21 cellular contexts compared by ENCODE assay signal in genomic region chr2:42293019-42293418, GRCh38.
DNase-seq lines count a peak whose midpoint lies in the region; ATAC-seq lines count a peak whose summit lies in the region.
"Had no signal": no experiment of that assay in that cellular context is flagged by ENCODE, and none has a peak within 500 bp of the region (broad histone marks: within the 10 kb centered on the region; RNA-seq: fewer than 3 reads in every experiment).

No MANE protein-coding gene starts in this region.

- H3K9me3 ChIP-seq in T-helper 17 cell (ENCODE audit: control insufficient read depth, low read length, poor library complexity, severe bottlenecking) = no peaks in the 10 kb centered on the region
- H3K9me3 ChIP-seq: BLaER1 had no signal

- no peaks in the 10 kb centered on the region for H3K9me3 Mint-ChIP-seq in activated T-cell treated with anti-CD3 and anti-CD28 coated beads, Interleukin-2, amount 50 U/mL, for 72 hours
- H3K9me3 Mint-ChIP-seq in stimulated activated effector memory CD8-positive, alpha-beta T cell treated with anti-CD3 and anti-CD28 coated beads, Interleukin-12 subunit alpha, Interleukin-12 subunit beta, amount 100 ng/mL, for 72 hours = no peaks in the 10 kb centered on the region

- H3K27ac Mint-ChIP-seq in activated T-cell treated with anti-CD3 and anti-CD28 coated beads, Interleukin-2, amount 50 U/mL, for 72 hours = peak overlapping the region; percentile 30
- H3K27ac Mint-ChIP-seq in T-helper 17 cell = peak overlapping the region; percentile 94
- peak overlapping the region; percentile 41 for H3K27ac Mint-ChIP-seq in stimulated activated effector memory CD8-positive, alpha-beta T cell treated with anti-CD3 and anti-CD28 coated beads, Interleukin-12 subunit alpha, Interleukin-12 subunit beta, amount 100 ng/mL, for 72 hours

- peaks cover 42% of the 10 kb centered on the region for H3K4me1 Mint-ChIP-seq in activated T-cell treated with anti-CD3 and anti-CD28 coated beads, Interleukin-2, amount 50 U/mL, for 72 hours (ENCODE audit: low read depth)
- H3K4me1 Mint-ChIP-seq in T-helper 17 cell = peaks cover 43% of the 10 kb centered on the region
- peaks cover 40% of the 10 kb centered on the region for H3K4me1 Mint-ChIP-seq in stimulated activated effector memory CD8-positive, alpha-beta T cell treated with anti-CD3 and anti-CD28 coated beads, Interleukin-12 subunit alpha, Interleukin-12 subunit beta, amount 100 ng/mL, for 72 hours

- ATAC-seq in activated CD4-positive, CD25-positive, alpha-beta regulatory T cell treated with anti-CD3 and anti-CD28 coated beads, Interleukin-2, amount 50 U/mL, for 24 hours = peak; percentile 57
- peak in 1 of 2 donors; percentile 5 for ATAC-seq in activated T-cell treated with anti-CD3 and anti-CD28 coated beads, Interleukin-2, amount 50 U/mL, for 72 hours (replicated peaks in 1 of 2)
- ATAC-seq in T-helper 17 cell = no peak
- ATAC-seq in stimulated activated effector memory CD8-positive, alpha-beta T cell treated with anti-CD3 and anti-CD28 coated beads, Interleukin-12 subunit alpha, Interleukin-12 subunit beta, amount 100 ng/mL, for 72 hours = no peak
- ATAC-seq in GM18498 (IDR thresholded peaks at IDR 0.05; ENCODE audit: unreplicated experiment) = no peak

- peaks cover 11 to 40% of the 10 kb centered on the region in 2 donors for H3K36me3 Mint-ChIP-seq in activated T-cell treated with anti-CD3 and anti-CD28 coated beads, Interleukin-2, amount 50 U/mL, for 72 hours (ENCODE audit: insufficient read depth in 2 of 2)
- peaks cover 22% of the 10 kb centered on the region for H3K36me3 Mint-ChIP-seq in T-helper 17 cell (ENCODE audit: low read depth)
- H3K36me3 Mint-ChIP-seq in stimulated activated effector memory CD8-positive, alpha-beta T cell treated with anti-CD3 and anti-CD28 coated beads, Interleukin-12 subunit alpha, Interleukin-12 subunit beta, amount 100 ng/mL, for 72 hours = peaks cover 100% of the 10 kb centered on the region

- no peak for DNase-seq in activated CD4-positive, CD25-positive, alpha-beta regulatory T cell treated with anti-CD3 and anti-CD28 coated beads, Interleukin-2, amount 50 U/mL, for 72 hours
- no peak for DNase-seq in activated T-cell treated with anti-CD3 and anti-CD28 coated beads, Interleukin-2, amount 50 U/mL, for 72 hours
- no peak for DNase-seq in activated T-cell treated with anti-CD3 and anti-CD28 coated beads, Interleukin-2, amount 50 U/mL, for 48 hours
- DNase-seq in T-helper 17 cell (no peak), DMS114 treated with DMSO at 0.1 percent for 48 hours (lab: John Stamatoyannopoulos, UW; ENCODE audit: unreplicated experiment) (no peak)
- DNase-seq in stimulated activated effector memory CD8-positive, alpha-beta T cell treated with anti-CD3 and anti-CD28 coated beads, Interleukin-12 subunit alpha, Interleukin-12 subunit beta, amount 100 ng/mL, for 72 hours (ENCODE audit: low spot score in 2 of 2) = no peak
- DNase-seq: ACHN; EL; GF-D8; Kasumi-1; NCI-H1694; NCI-H2081; NCI-H2171; NCI-H345; NCI-H524; NCI-H774; NK-92 treated with Interleukin-12 subunit alpha and Interleukin-12 subunit beta, amount 100 ng/mL, for 24 hours; SHP77 treated with DMSO at 0.1 percent for 48 hours had no signal

- no peak overlapping the region for H3K4me3 Mint-ChIP-seq in activated T-cell treated with anti-CD3 and anti-CD28 coated beads, Interleukin-2, amount 50 U/mL, for 72 hours
- peak overlapping the region; percentile 64 for H3K4me3 Mint-ChIP-seq in T-helper 17 cell
- H3K4me3 Mint-ChIP-seq in stimulated activated effector memory CD8-positive, alpha-beta T cell treated with anti-CD3 and anti-CD28 coated beads, Interleukin-12 subunit alpha, Interleukin-12 subunit beta, amount 100 ng/mL, for 72 hours = no peak overlapping the region

- no peaks in the 10 kb centered on the region for H3K27me3 Mint-ChIP-seq in activated T-cell treated with anti-CD3 and anti-CD28 coated beads, Interleukin-2, amount 50 U/mL, for 72 hours (ENCODE audit: low read depth)
- H3K27me3 Mint-ChIP-seq in T-helper 17 cell = no peaks in the 10 kb centered on the region

Comparison
In these comparisons a context has a peak if more than half of its experiments do, and no peak if none do; other contexts are left out.
1. ATAC-seq: peak in activated CD4-positive, CD25-positive, alpha-beta regulatory T cell treated with anti-CD3 and anti-CD28 coated beads, Interleukin-2, amount 50 U/mL, for 24 hours (2 of 2); none in T-helper 17 cell (single experiment), stimulated activated effector memory CD8-positive, alpha-beta T cell treated with anti-CD3 and anti-CD28 coated beads, Interleukin-12 subunit alpha, Interleukin-12 subunit beta, amount 100 ng/mL, for 72 hours (single experiment) and GM18498 (single experiment).
2. H3K27ac Mint-ChIP-seq: peak in every context shown above with its lines; median percentile 94 in T-helper 17 cell; 41 in stimulated activated effector memory CD8-positive, alpha-beta T cell treated with anti-CD3 and anti-CD28 coated beads, Interleukin-12 subunit alpha, Interleukin-12 subunit beta, amount 100 ng/mL, for 72 hours; 30 in activated T-cell treated with anti-CD3 and anti-CD28 coated beads, Interleukin-2, amount 50 U/mL, for 72 hours.